ENCODE assay signal across 11 cellular contexts in genomic region chr2:182667321-182667695, GRCh38. TPM values are rescaled to one million over a fixed set of nuclear protein-coding genes. Genes with fewer than 3 reads are reported as not detected.
DNase-seq lines count a peak whose midpoint lies in the region; ATAC-seq, FAIRE-seq and TF ChIP-seq lines count a peak whose summit lies in the region.
"Had no signal": no experiment of that assay in that cellular context is flagged by ENCODE, and none has a peak within 500 bp of the region (broad histone marks: within the 10 kb centered on the region; RNA-seq: fewer than 3 reads in every experiment).

No MANE protein-coding gene starts in this region.

- FAIRE-seq in GM19239 (lab: Jason Lieb, UNC), result no peak

- H3K4me1 Mint-ChIP-seq in activated B cell treated with CpG ODN at 0.5 μM for 24 hours (peaks cover 7% of the 10 kb centered on the region), GM23338 (no peaks in the 10 kb centered on the region; the same call in 2 of the 3 replicates)

- no peak overlapping the region for H3K4me3 Mint-ChIP-seq in activated B cell treated with CpG ODN at 0.5 μM for 24 hours
- no peak overlapping the region for H3K4me3 Mint-ChIP-seq in GM23338
- H3K4me3 Mint-ChIP-seq: naive B cell; stimulated activated naive CD8-positive, alpha-beta T cell treated with anti-CD3 and anti-CD28 coated beads, Interleukin-15, Interleukin-2, amounts not matched to agents 100 ng/mL and 50 ng/mL, for 24 hours had no signal

- no peaks in the 10 kb centered on the region for H3K36me3 Mint-ChIP-seq in activated B cell treated with CpG ODN at 0.5 μM for 24 hours (ENCODE audit: low read depth)
- no peaks in the 10 kb centered on the region for H3K36me3 Mint-ChIP-seq in GM23338 (ENCODE audit: low read depth)
- H3K36me3 Mint-ChIP-seq: naive B cell had no signal

- H3K79me2 ChIP-seq in GM23338 (replicated peaks; ENCODE audit: insufficient read depth), result no peaks in the 10 kb centered on the region

- no peaks in the 10 kb centered on the region for H3K36me3 ChIP-seq in GM23338 (ENCODE audit: insufficient read depth)

- H3F3A ChIP-seq in GM23338 (replicated peaks; ENCODE audit: low read depth), result no peaks in the 10 kb centered on the region

- ATAC-seq in GM18519 (IDR thresholded peaks at IDR 0.05; ENCODE audit: low FRiP score, unreplicated experiment) (peak; percentile 18), GM21360 (IDR thresholded peaks at IDR 0.05; ENCODE audit: unreplicated experiment) (peak; percentile 28), HG02981 (IDR thresholded peaks at IDR 0.05; ENCODE audit: unreplicated experiment) (peak; percentile 29), activated B cell treated with CpG ODN at 0.5 μM for 24 hours (ENCODE audit: low read depth) (no peak), GM23338 (no peak)

- intact Hi-C loops in activated B cell treated with CpG ODN at 0.5 μM for 24 hours (cut with micrococcal nuclease), result loop anchor here (1.0 kb wide), 2 partner anchors 48 to 313 kb away; no protein-coding TSS in a partner anchor

- DNase-seq in activated B cell treated with CpG ODN at 0.5 μM for 24 hours (no peak), HK-2 (ENCODE audit: unreplicated experiment) (no peak), T1000 (lab: John Stamatoyannopoulos, UW) (no peak), GM23338 (ENCODE audit: low spot score) (no peak), GM19239 (ENCODE audit: insufficient read length, low spot score) (no peak)
- DNase-seq: NCI-H187 had no signal

- H3K27ac ChIP-seq in GM23338 (ENCODE audit: low read depth), result no peak overlapping the region

- H3K9me3 Mint-ChIP-seq in activated B cell treated with CpG ODN at 0.5 μM for 24 hours (no peaks in the 10 kb centered on the region), GM23338 (no peaks in the 10 kb centered on the region)
- H3K9me3 Mint-ChIP-seq: naive B cell; stimulated activated naive CD8-positive, alpha-beta T cell treated with anti-CD3 and anti-CD28 coated beads, Interleukin-15, Interleukin-2, amounts not matched to agents 100 ng/mL and 50 ng/mL, for 24 hours had no signal

- CTCF ChIA-PET in activated B cell treated with CpG ODN at 0.5 μM for 24 hours (lab: Charles Lee), result interaction anchor here (0.7 to 2.8 kb wide), 13 partner anchors 13 to 313 kb away, joined by 3 to 33 read pairs (median 4); no protein-coding TSS in a partner anchor

- H3K27me3 Mint-ChIP-seq in activated B cell treated with CpG ODN at 0.5 μM for 24 hours, result no peaks in the 10 kb centered on the region
- H3K27me3 Mint-ChIP-seq in GM23338 (ENCODE audit: insufficient read depth, low read depth, poor library complexity), result no peaks in the 10 kb centered on the region
- H3K27me3 Mint-ChIP-seq: naive B cell had no signal

- H2AFZ ChIP-seq in GM23338, result no peak overlapping the region

- H3K4me2 ChIP-seq in GM23338, result no peak overlapping the region

- H3K27ac Mint-ChIP-seq in activated B cell treated with CpG ODN at 0.5 μM for 24 hours, result peak overlapping the region; percentile 20
- no peak overlapping the region for H3K27ac Mint-ChIP-seq in GM23338
- H3K27ac Mint-ChIP-seq: stimulated activated naive CD8-positive, alpha-beta T cell treated with anti-CD3 and anti-CD28 coated beads, Interleukin-15, Interleukin-2, amounts not matched to agents 100 ng/mL and 50 ng/mL, for 24 hours had no signal

- no peaks in the 10 kb centered on the region for H4K20me1 ChIP-seq in GM23338 (replicated peaks; ENCODE audit: insufficient read depth)

- no peaks in the 10 kb centered on the region for H3K9me2 ChIP-seq in GM23338 (ENCODE audit: insufficient read depth)

- TF ChIP-seq CTCF in activated B cell treated with CpG ODN at 0.5 μM for 24 hours (IDR thresholded peaks at IDR 0.05) (no peak), GM23338 (conservative IDR thresholded peaks at IDR 0.05; ENCODE audit: low read depth in 2 of 2) (0 out of 4 replicates have a peak, but pooled peaks of 1 of the 2 experiments have one; percentile 12)

- H3K27me3 ChIP-seq in GM23338 (ENCODE audit: insufficient read depth), result no peaks in the 10 kb centered on the region

- POLR2A ChIA-PET in activated B cell treated with CpG ODN at 0.5 μM for 24 hours (lab: Charles Lee), result interaction anchor here (1.2 to 1.4 kb wide), 3 partner anchors 48 to 52 kb away, joined by 4 to 12 read pairs (median 6); partner anchors contain the start of gene DNAJC10

- H3K4me1 ChIP-seq in GM23338 (ENCODE audit: insufficient read depth), result no peaks in the 10 kb centered on the region

- no peak overlapping the region for H3K4me3 ChIP-seq in GM23338

TF ChIP-seq in GM23338, 12 proteins besides CTCF, POLR2A, EP300 and RAD21 (continues in another document):
- TF ChIP-seq STAT1 (IDR thresholded peaks at IDR 0.05; ENCODE audit: unreplicated experiment) (no peak), CREB1 (CRISPR knock-in tag; IDR thresholded peaks at IDR 0.05; ENCODE audit: low read depth) (no peak), ETS1 (IDR thresholded peaks at IDR 0.05) (no peak), NANOG (IDR thresholded peaks at IDR 0.05; ENCODE audit: borderline replicate concordance) (no peak), EZH2 (IDR thresholded peaks at IDR 0.05; ENCODE audit: low read depth, unreplicated experiment) (no peak), POLR2AphosphoS5 (IDR thresholded peaks at IDR 0.05; ENCODE audit: low read depth) (no peak)
- TF ChIP-seq, protein P1, sequence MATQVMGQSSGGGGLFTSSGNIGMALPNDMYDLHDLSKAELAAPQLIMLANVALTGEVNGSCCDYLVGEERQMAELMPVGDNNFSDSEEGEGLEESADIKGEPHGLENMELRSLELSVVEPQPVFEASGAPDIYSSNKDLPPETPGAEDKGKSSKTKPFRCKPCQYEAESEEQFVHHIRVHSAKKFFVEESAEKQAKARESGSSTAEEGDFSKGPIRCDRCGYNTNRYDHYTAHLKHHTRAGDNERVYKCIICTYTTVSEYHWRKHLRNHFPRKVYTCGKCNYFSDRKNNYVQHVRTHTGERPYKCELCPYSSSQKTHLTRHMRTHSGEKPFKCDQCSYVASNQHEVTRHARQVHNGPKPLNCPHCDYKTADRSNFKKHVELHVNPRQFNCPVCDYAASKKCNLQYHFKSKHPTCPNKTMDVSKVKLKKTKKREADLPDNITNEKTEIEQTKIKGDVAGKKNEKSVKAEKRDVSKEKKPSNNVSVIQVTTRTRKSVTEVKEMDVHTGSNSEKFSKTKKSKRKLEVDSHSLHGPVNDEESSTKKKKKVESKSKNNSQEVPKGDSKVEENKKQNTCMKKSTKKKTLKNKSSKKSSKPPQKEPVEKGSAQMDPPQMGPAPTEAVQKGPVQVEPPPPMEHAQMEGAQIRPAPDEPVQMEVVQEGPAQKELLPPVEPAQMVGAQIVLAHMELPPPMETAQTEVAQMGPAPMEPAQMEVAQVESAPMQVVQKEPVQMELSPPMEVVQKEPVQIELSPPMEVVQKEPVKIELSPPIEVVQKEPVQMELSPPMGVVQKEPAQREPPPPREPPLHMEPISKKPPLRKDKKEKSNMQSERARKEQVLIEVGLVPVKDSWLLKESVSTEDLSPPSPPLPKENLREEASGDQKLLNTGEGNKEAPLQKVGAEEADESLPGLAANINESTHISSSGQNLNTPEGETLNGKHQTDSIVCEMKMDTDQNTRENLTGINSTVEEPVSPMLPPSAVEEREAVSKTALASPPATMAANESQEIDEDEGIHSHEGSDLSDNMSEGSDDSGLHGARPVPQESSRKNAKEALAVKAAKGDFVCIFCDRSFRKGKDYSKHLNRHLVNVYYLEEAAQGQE (IDR thresholded peaks at IDR 0.05; ENCODE audit: unreplicated experiment), result no peak

RNA-seq across cellular contexts. Expression of gene DNAJC10, which starts 48.7 kb away (rescaled TPM):
- total RNA-seq in activated B cell treated with CpG ODN at 0.5 μM for 24 hours, result 119 and 132 TPM in 2 replicates
- total RNA-seq in GM23338 (2014; rRNA removed; shearing (Covaris generic)), result 83.1 and 96.9 TPM in 2 replicates
- polyA plus RNA-seq in GM23338 (2016; fragmentation: Nextera tagmentation; extraction: Ambion mirVana), result 33.7 and 41.9 TPM in 2 replicates

Comparison
In these comparisons a context has a peak if more than half of its experiments do, and no peak if none do; other contexts are left out.
1. ATAC-seq: peak in GM18519 (single experiment), GM21360 (single experiment) and HG02981 (single experiment); none in activated B cell treated with CpG ODN at 0.5 μM for 24 hours (single experiment) and GM23338 (single experiment).